17 cellular contexts compared by ENCODE assay signal in the genomic region with DNA sequence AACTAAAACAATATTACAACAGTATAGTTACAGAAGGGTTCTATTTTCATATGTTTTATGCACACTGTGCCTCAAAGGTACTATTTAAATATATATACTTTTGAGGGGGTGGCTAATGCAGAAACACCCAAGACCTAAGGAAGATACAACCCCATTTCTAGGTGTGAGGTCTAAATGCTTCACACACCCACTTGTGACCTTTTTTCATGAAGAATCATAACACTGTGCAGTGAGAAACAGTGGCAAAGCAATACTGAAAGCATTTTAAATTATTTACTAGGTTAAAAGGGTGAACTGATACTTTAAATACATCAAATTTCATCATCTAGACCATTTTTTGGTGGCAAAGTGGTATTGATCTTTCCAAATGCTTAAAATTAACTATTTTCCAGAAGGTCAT.
"Had no signal": no experiment of that assay in that cellular context is flagged by ENCODE, and none has a peak within 500 bp of the region (broad histone marks: within the 10 kb centered on the region; RNA-seq: fewer than 3 reads in every experiment).

No MANE protein-coding gene starts in this region.

- H3K4me1 Mint-ChIP-seq: stimulated activated naive B cell treated with anti-CD40 and anti-IgM and Interleukin-4, amounts not matched to agents 10 μg/mL and 1 μg/mL and 100 μg/mL, for 72 hours had no signal

- H3K27ac Mint-ChIP-seq: activated CD8-positive, alpha-beta memory T cell treated with anti-CD3 and anti-CD28 coated beads, Interleukin-2, amount 10 ng/mL, durations not matched to agents 7 days and 5 days; effector memory CD8-positive, alpha-beta T cell; neural progenitor cell; stimulated activated naive B cell treated with anti-CD40 and anti-IgM and Interleukin-4, amounts not matched to agents 10 μg/mL and 1 μg/mL and 100 μg/mL, for 72 hours had no signal

- ATAC-seq: activated CD8-positive, alpha-beta memory T cell treated with anti-CD3 and anti-CD28 coated beads, Interleukin-2, amount 10 ng/mL, durations not matched to agents 7 days and 5 days; effector memory CD8-positive, alpha-beta T cell; gastroesophageal sphincter; left colon; stimulated activated naive B cell treated with anti-CD40 and anti-IgM and Interleukin-4, amounts not matched to agents 10 μg/mL and 1 μg/mL and 100 μg/mL, for 72 hours; T-cell had no signal

- DNase-seq: activated CD4-positive, alpha-beta T cell treated with anti-CD3 and anti-CD28 coated beads for 4 hours; activated CD4-positive, alpha-beta T cell treated with anti-CD3 and anti-CD28 coated beads, Interleukin-2, amount 50 U/mL, for 48 hours; activated CD4-positive, CD25-positive, alpha-beta regulatory T cell; activated CD8-positive, alpha-beta memory T cell treated with anti-CD3 and anti-CD28 coated beads, Interleukin-2, amount 10 ng/mL, durations not matched to agents 7 days and 5 days; activated naive CD4-positive, alpha-beta T cell treated with Interleukin-2 at 50 U/mL for 16 hours; amygdala; caudate nucleus; cortex of kidney; effector memory CD8-positive, alpha-beta T cell; left colon; mammary epithelial cell; occipital lobe; stimulated activated CD4-positive, alpha-beta T cell treated with anti-CD3 and anti-CD28 coated beads, Interleukin-1b, Interleukin-23, amount 100 ng/mL, for 48 hours; stimulated activated naive B cell treated with anti-CD40 and anti-IgM and Interleukin-4, amounts not matched to agents 10 μg/mL and 1 μg/mL and 100 μg/mL, for 72 hours; T-cell had no signal

- H3K4me3 Mint-ChIP-seq: activated CD8-positive, alpha-beta memory T cell treated with anti-CD3 and anti-CD28 coated beads, Interleukin-2, amount 10 ng/mL, durations not matched to agents 7 days and 5 days; effector memory CD8-positive, alpha-beta T cell; neural progenitor cell; stimulated activated naive B cell treated with anti-CD40 and anti-IgM and Interleukin-4, amounts not matched to agents 10 μg/mL and 1 μg/mL and 100 μg/mL, for 72 hours; T-cell had no signal

- H3K27me3 Mint-ChIP-seq: activated CD8-positive, alpha-beta memory T cell treated with anti-CD3 and anti-CD28 coated beads, Interleukin-2, amount 10 ng/mL, durations not matched to agents 7 days and 5 days; effector memory CD8-positive, alpha-beta T cell; stimulated activated naive B cell treated with anti-CD40 and anti-IgM and Interleukin-4, amounts not matched to agents 10 μg/mL and 1 μg/mL and 100 μg/mL, for 72 hours; T-cell had no signal

- H3K9me3 Mint-ChIP-seq: effector memory CD8-positive, alpha-beta T cell; neural progenitor cell; stimulated activated naive B cell treated with anti-CD40 and anti-IgM and Interleukin-4, amounts not matched to agents 10 μg/mL and 1 μg/mL and 100 μg/mL, for 72 hours; T-cell had no signal
